ENCODE assay signal across 22 cellular contexts in the genomic region with DNA sequence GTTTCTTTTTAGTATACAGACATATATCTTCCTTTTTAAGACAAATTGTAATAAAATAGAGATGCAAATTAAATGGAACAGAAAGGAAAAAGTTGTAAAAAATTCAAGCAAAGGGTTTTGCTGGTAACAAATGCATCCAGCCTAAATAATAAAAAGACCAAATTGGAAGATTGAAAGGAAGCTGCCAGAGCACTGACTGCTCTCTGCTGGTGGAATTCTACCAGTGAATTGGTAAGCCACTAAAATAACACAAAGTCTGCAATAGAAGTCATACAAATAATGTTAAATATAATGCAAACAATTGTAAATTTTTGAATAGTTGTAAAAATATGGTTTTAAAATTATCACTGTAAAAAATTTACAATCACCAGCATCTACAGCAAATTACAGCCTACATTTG.
"Had no signal": no experiment of that assay in that cellular context is flagged by ENCODE, and none has a peak within 500 bp of the region (broad histone marks: within the 10 kb centered on the region; RNA-seq: fewer than 3 reads in every experiment).

No MANE protein-coding gene starts in this region.

- H3K36me3 Mint-ChIP-seq: activated CD4-positive, alpha-beta memory T cell treated with anti-CD3 and anti-CD28 coated beads for 36 hours; activated CD8-positive, alpha-beta memory T cell treated with anti-CD3 and anti-CD28 coated beads, Interleukin-2, amount 10 ng/mL, durations not matched to agents 7 days and 5 days; activated naive CD4-positive, alpha-beta T cell treated with anti-CD3 and anti-CD28 coated beads, Interleukin-2, amount 50 U/mL, for 24 hours had no signal

- H3K4me1 Mint-ChIP-seq: activated CD4-positive, alpha-beta T cell treated with anti-CD3 and anti-CD28 coated beads for 36 hours; activated CD8-positive, alpha-beta memory T cell treated with anti-CD3 and anti-CD28 coated beads, Interleukin-2, amount 10 ng/mL, durations not matched to agents 7 days and 5 days; activated naive CD4-positive, alpha-beta T cell treated with anti-CD3 and anti-CD28 coated beads, Interleukin-2, amount 50 U/mL, for 24 hours; natural killer cell; T-helper 17 cell had no signal

- DNase-seq: activated CD4-positive, alpha-beta memory T cell treated with anti-CD3 and anti-CD28 coated beads for 36 hours; activated CD4-positive, alpha-beta T cell treated with anti-CD3 and anti-CD28 coated beads for 36 hours; activated CD8-positive, alpha-beta memory T cell treated with anti-CD3 and anti-CD28 coated beads, Interleukin-2, amount 10 ng/mL, durations not matched to agents 7 days and 5 days; activated effector memory CD4-positive, alpha-beta T cell treated with anti-CD3 and anti-CD28 coated beads, Interleukin-2, amount 50 U/mL, for 16 hours; activated T-cell treated with anti-CD3 and anti-CD28 coated beads, Interleukin-2, amount 50 U/mL, for 24 hours; amniotic stem cell; cerebellar nuclear complex; hypothalamus; mesendoderm; natural killer cell; posterior cingulate gyrus; stimulated activated CD4-positive, alpha-beta T cell treated with anti-CD3 and anti-CD28 coated beads, Interleukin-4, amount 100 ng/mL, for 24 hours; stimulated activated naive CD4-positive, alpha-beta T cell; substantia nigra; T-helper 17 cell had no signal

- H3K27me3 ChIP-seq: breast epithelium, esophagus muscularis mucosa, right atrium auricular region, tibial nerve, vagina had no signal

- H3K4me3 ChIP-seq: breast epithelium, esophagus muscularis mucosa, right atrium auricular region, skin epidermis, tibial nerve, vagina had no signal

- H3K9me3 ChIP-seq: esophagus muscularis mucosa, tibial nerve, vagina had no signal

- H3K4me1 ChIP-seq: breast epithelium, right atrium auricular region, tibial nerve, vagina had no signal

- H3K36me3 ChIP-seq: breast epithelium, esophagus muscularis mucosa, right atrium auricular region, tibial nerve, vagina had no signal

- H3K27me3 Mint-ChIP-seq: activated CD4-positive, alpha-beta memory T cell treated with anti-CD3 and anti-CD28 coated beads for 36 hours; activated CD4-positive, alpha-beta T cell treated with anti-CD3 and anti-CD28 coated beads for 36 hours; activated CD8-positive, alpha-beta memory T cell treated with anti-CD3 and anti-CD28 coated beads, Interleukin-2, amount 10 ng/mL, durations not matched to agents 7 days and 5 days; activated naive CD4-positive, alpha-beta T cell treated with anti-CD3 and anti-CD28 coated beads, Interleukin-2, amount 50 U/mL, for 24 hours; activated T-cell treated with anti-CD3 and anti-CD28 coated beads, Interleukin-2, amount 50 U/mL, for 24 hours; T-helper 17 cell had no signal

- ATAC-seq: activated CD4-positive, alpha-beta T cell treated with anti-CD3 and anti-CD28 coated beads for 36 hours; activated CD8-positive, alpha-beta memory T cell treated with anti-CD3 and anti-CD28 coated beads, Interleukin-2, amount 10 ng/mL, durations not matched to agents 7 days and 5 days; natural killer cell; T-helper 17 cell had no signal

- H3K4me3 Mint-ChIP-seq: activated CD4-positive, alpha-beta memory T cell treated with anti-CD3 and anti-CD28 coated beads for 36 hours; activated CD4-positive, alpha-beta T cell treated with anti-CD3 and anti-CD28 coated beads for 36 hours; activated CD8-positive, alpha-beta memory T cell treated with anti-CD3 and anti-CD28 coated beads, Interleukin-2, amount 10 ng/mL, durations not matched to agents 7 days and 5 days; activated naive CD4-positive, alpha-beta T cell treated with anti-CD3 and anti-CD28 coated beads, Interleukin-2, amount 50 U/mL, for 24 hours; activated T-cell treated with anti-CD3 and anti-CD28 coated beads, Interleukin-2, amount 50 U/mL, for 24 hours; natural killer cell; T-helper 17 cell had no signal

- H3K27ac ChIP-seq: breast epithelium, esophagus muscularis mucosa, right atrium auricular region, skin epidermis, tibial nerve, vagina had no signal

- H3K27ac Mint-ChIP-seq: activated CD4-positive, alpha-beta memory T cell treated with anti-CD3 and anti-CD28 coated beads for 36 hours; activated CD4-positive, alpha-beta T cell treated with anti-CD3 and anti-CD28 coated beads for 36 hours; activated CD8-positive, alpha-beta memory T cell treated with anti-CD3 and anti-CD28 coated beads, Interleukin-2, amount 10 ng/mL, durations not matched to agents 7 days and 5 days; activated naive CD4-positive, alpha-beta T cell treated with anti-CD3 and anti-CD28 coated beads, Interleukin-2, amount 50 U/mL, for 24 hours; activated T-cell treated with anti-CD3 and anti-CD28 coated beads, Interleukin-2, amount 50 U/mL, for 24 hours; natural killer cell; T-helper 17 cell had no signal
